Comparison of ENCODE assay signal across 15 cellular contexts in the genomic region with DNA sequence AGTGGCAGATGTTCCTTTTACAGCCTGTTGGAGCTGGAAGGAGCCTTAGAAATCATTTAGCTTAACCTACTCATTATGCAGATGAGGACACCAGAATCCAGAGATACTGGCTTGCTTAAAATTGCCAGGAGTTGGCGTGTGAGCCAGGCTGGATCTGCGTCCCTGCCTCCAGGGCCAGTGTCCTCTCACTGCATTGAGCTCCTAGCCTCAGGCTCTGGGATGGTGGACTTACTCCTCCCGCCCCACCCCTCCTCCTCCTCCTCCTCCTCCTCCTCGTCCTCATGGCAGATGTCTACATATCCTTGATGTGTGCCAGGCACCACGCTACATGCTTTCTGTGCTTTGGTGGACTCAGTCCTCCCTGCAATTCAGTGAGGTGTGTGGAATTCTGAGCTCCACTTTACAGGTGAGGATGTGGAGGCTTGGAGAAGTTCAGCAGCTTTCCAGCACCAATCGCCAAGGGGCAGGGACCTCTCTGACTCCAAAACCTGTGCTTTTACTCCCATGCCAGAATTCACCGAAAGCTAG. TPM values are rescaled to one million over a fixed set of nuclear protein-coding genes. Genes with fewer than 3 reads are reported as not detected.
DNase-seq lines count a peak whose midpoint lies in the region; ATAC-seq and TF ChIP-seq lines count a peak whose summit lies in the region.
"Had no signal": no experiment of that assay in that cellular context is flagged by ENCODE, and none has a peak within 500 bp of the region (broad histone marks: within the 10 kb centered on the region; RNA-seq: fewer than 3 reads in every experiment).

No MANE protein-coding gene starts in this region.

- no peaks in the 10 kb centered on the region for H3K9me3 ChIP-seq in right atrium auricular region
- no peaks in the 10 kb centered on the region for H3K9me3 ChIP-seq in neuronal stem cell (replicated peaks in 1 of 2; ENCODE audit: control insufficient read depth in 2 of 2, insufficient read depth in 1 of 2, low read depth in 1 of 2, low read length in 2 of 2)
- H3K9me3 ChIP-seq: BE2C had no signal

- no peak overlapping the region for H2AFZ ChIP-seq in neuronal stem cell (ENCODE audit: low read length)
- H2AFZ ChIP-seq: GM23338 had no signal

- H2BK5ac ChIP-seq in neuronal stem cell (ENCODE audit: low read length), result no peak overlapping the region

- peak; percentile 43 for DNase-seq in right atrium auricular region (ENCODE audit: low spot score)
- no peak for DNase-seq in Right ventricle myocardium inferior (ENCODE audit: missing footprints)
- peak; percentile 28 for DNase-seq in ecto neural progenitor cell (ENCODE audit: low spot score)
- no peak for DNase-seq in neuronal stem cell (ENCODE audit: low spot score)
- DNase-seq in NCI-H128 (lab: John Stamatoyannopoulos, UW; ENCODE audit: unreplicated experiment), result no peak
- DNase-seq in NCI-H524 (lab: John Stamatoyannopoulos, UW), result no peak
- DNase-seq: BE2C; CD4-positive, alpha-beta memory T cell; DMS53; GF-D8 had no signal

- no peak overlapping the region for H3K14ac ChIP-seq in neuronal stem cell (ENCODE audit: low read length)

- no peak overlapping the region for H3K23ac ChIP-seq in neuronal stem cell (ENCODE audit: low read depth, low read length, poor library complexity)

- H3K36me3 ChIP-seq in right atrium auricular region, result peaks cover 63% of the 10 kb centered on the region
- peaks cover 0 to 5% of the 10 kb centered on the region in 2 donors for H3K36me3 ChIP-seq in neuronal stem cell (replicated peaks in 1 of 2; ENCODE audit: control insufficient read depth in 2 of 2, insufficient read depth in 2 of 2, low read length in 2 of 2)
- H3K36me3 ChIP-seq: BE2C had no signal

- H3K27ac ChIP-seq in right atrium auricular region (no peak overlapping the region), neuronal stem cell (replicated peaks; ENCODE audit: low read length) (no peak overlapping the region)
- H3K27ac ChIP-seq: C4-2B had no signal

- H3K27me3 ChIP-seq in right atrium auricular region (no peaks in the 10 kb centered on the region), neuronal stem cell (ENCODE audit: control insufficient read depth in 3 of 3, insufficient read depth in 3 of 3, low read depth in 1 of 3, low read length in 3 of 3) (no peaks in the 10 kb centered on the region)
- H3K27me3 ChIP-seq: BE2C had no signal

- H3K79me1 ChIP-seq in neuronal stem cell (ENCODE audit: low read depth, low read length), result no peaks in the 10 kb centered on the region

- H4K91ac ChIP-seq in neuronal stem cell (ENCODE audit: low read depth, low read length, poor library complexity), result no peak overlapping the region

- H2BK15ac ChIP-seq in neuronal stem cell (ENCODE audit: low read length), result no peak overlapping the region

- H3K4me3 ChIP-seq in right atrium auricular region (no peak overlapping the region), neuronal stem cell (ENCODE audit: low read length in 2 of 2) (no peak overlapping the region)
- H3K4me3 ChIP-seq: GM23338 had no signal

- no peak overlapping the region for H3K9ac ChIP-seq in neuronal stem cell (ENCODE audit: low read depth, low read length, poor library complexity)

- no peak overlapping the region for H3K4me2 ChIP-seq in neuronal stem cell (ENCODE audit: insufficient read depth, low read length, poor library complexity, severe bottlenecking)
- H3K4me2 ChIP-seq: GM23338 had no signal

- no peak for TF ChIP-seq CTCF in right atrium auricular region (IDR thresholded peaks at IDR 0.05)

- H3K4me1 ChIP-seq in right atrium auricular region, result peaks cover 0 to 15% of the 10 kb centered on the region in 2 donors
- H3K4me1 ChIP-seq in neuronal stem cell (ENCODE audit: control insufficient read depth in 2 of 2, insufficient read depth in 1 of 2, low read depth in 1 of 2, low read length in 2 of 2), result peaks cover 3 to 4% of the 10 kb centered on the region in 2 donors
- H3K4me1 ChIP-seq: BE2C had no signal

- no peak for ATAC-seq in Right ventricle myocardium inferior
- ATAC-seq in HG03139 (IDR thresholded peaks at IDR 0.05; ENCODE audit: unreplicated experiment), result no peak
- ATAC-seq: GM23338 had no signal

- H2BK120ac ChIP-seq in neuronal stem cell (ENCODE audit: low read depth, low read length), result peak overlapping the region; percentile 16

- H3K4ac ChIP-seq in neuronal stem cell (ENCODE audit: low read length), result no peak overlapping the region

- H3K18ac ChIP-seq in neuronal stem cell (ENCODE audit: low read length), result peak overlapping the region; percentile 67

- WGBS in neuronal stem cell (ENCODE audit: extremely low coverage in 2 of 2, insufficient read length in 2 of 2, insufficient replicate concordance in 1 of 2), 2 donors, result no CpG with 5 or more reads among the region's 7 CpGs

- intact Hi-C loops in Right ventricle myocardium inferior (cut with DNase I), result no loop called here

- H2AK5ac ChIP-seq in neuronal stem cell (ENCODE audit: low read depth, low read length), result peak overlapping the region; percentile 78

- H4K8ac ChIP-seq in neuronal stem cell (ENCODE audit: low read depth, low read length), result no peak overlapping the region

- no peak overlapping the region for H2BK12ac ChIP-seq in neuronal stem cell (ENCODE audit: low read length)

RNA-seq across cellular contexts. Expression of a gene that starts 24.1 kb away (rescaled TPM):
- total RNA-seq in right atrium auricular region, result 10 to 100 TPM; 17.5 to 21.2 TPM
- 45.6 TPM for total RNA-seq in Right ventricle myocardium inferior
- 0.61 TPM for polyA plus RNA-seq in neuronal stem cell (2013, experiment 1 of 2)
- 0.65 TPM for polyA plus RNA-seq in neuronal stem cell (2013, experiment 2 of 2)
- total RNA-seq: CD4-positive, alpha-beta memory T cell had no signal
- polyA plus RNA-seq: CD4-positive, alpha-beta memory T cell; IgD-negative memory B cell had no signal

RNA-seq across cellular contexts. Expression of a gene that starts 44.1 kb away (rescaled TPM):
- total RNA-seq in right atrium auricular region, result 1 to 10 TPM; 2.5 to 7.8 TPM
- total RNA-seq in Right ventricle myocardium inferior, result 0.57 TPM
- 0.13 TPM for polyA plus RNA-seq in neuronal stem cell (2013, experiment 1 of 2)
- 0.10 TPM for polyA plus RNA-seq in neuronal stem cell (2013, experiment 2 of 2)
- total RNA-seq: CD4-positive, alpha-beta memory T cell; HT1080 had no signal
- polyA plus RNA-seq: CD4-positive, alpha-beta memory T cell; IgD-negative memory B cell had no signal

Comparison
In these comparisons a context has a peak if more than half of its experiments do, and no peak if none do; other contexts are left out.
1. DNase-seq: peak in right atrium auricular region (single experiment) and ecto neural progenitor cell (single experiment); none in Right ventricle myocardium inferior (single experiment), neuronal stem cell (single experiment), NCI-H128 (single experiment) and NCI-H524 (0 of 2).